Comparison of ENCODE assay signal across 9 cellular contexts in the genomic region with DNA sequence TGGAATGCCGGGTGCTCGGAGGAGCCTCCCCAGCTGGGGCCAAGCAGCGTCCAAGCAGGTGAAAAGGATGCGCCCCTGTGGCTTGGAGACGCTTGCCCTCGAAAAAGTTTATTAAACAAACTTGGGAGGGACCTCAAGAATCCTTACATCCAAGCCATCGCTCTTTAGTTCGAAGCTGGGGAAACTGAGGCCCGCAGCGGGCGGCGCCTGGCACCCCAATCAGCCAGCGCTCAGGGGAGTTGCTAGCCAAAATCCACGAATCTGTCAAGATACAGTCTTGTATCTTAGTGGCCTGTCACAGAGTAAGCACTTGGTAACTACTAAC. TPM values are rescaled to one million over a fixed set of nuclear protein-coding genes. Genes with fewer than 3 reads are reported as not detected.
DNase-seq lines count a peak whose midpoint lies in the region; ATAC-seq and TF ChIP-seq lines count a peak whose summit lies in the region.
"Had no signal": no experiment of that assay in that cellular context is flagged by ENCODE, and none has a peak within 500 bp of the region (broad histone marks: within the 10 kb centered on the region; RNA-seq: fewer than 3 reads in every experiment).

No MANE protein-coding gene starts in this region.

- peak overlapping the region; percentile 84 for H3K4me3 Mint-ChIP-seq in activated T-cell treated with anti-CD3 and anti-CD28 coated beads, Interleukin-2, amount 50 U/mL, for 24 hours

- ATAC-seq in left lung (no peak), HG03521 (IDR thresholded peaks at IDR 0.05; ENCODE audit: unreplicated experiment) (no peak)

- H3K27me3 Mint-ChIP-seq in activated T-cell treated with anti-CD3 and anti-CD28 coated beads, Interleukin-2, amount 50 U/mL, for 24 hours, result peaks cover 15% of the 10 kb centered on the region

- H3K27ac ChIP-seq in angular gyrus (ENCODE audit: low read depth, low read length), result peak overlapping the region; percentile 94
- H3K27ac ChIP-seq in left lung, result peak overlapping the region; percentile 73 to 85
- peak overlapping the region; percentile 18 to 85 for H3K27ac ChIP-seq in testis

- H3K4me1 ChIP-seq in left lung (peaks cover 0 to 18% of the 10 kb centered on the region in 2 donors), testis (peaks cover 12% of the 10 kb centered on the region)

- WGBS in testis, 2 donors, result 23 to 25% methylated on average over 14 of the region's 14 CpGs

- H3K27me3 ChIP-seq in left lung (peaks cover 0 to 18% of the 10 kb centered on the region in 2 donors), testis (no peaks in the 10 kb centered on the region)

- peaks cover 10% of the 10 kb centered on the region for H3K4me1 Mint-ChIP-seq in activated T-cell treated with anti-CD3 and anti-CD28 coated beads, Interleukin-2, amount 50 U/mL, for 24 hours (ENCODE audit: low read depth)

- peak overlapping the region; percentile 66 to 72 for H3K4me3 ChIP-seq in left lung
- peak overlapping the region; percentile 79 for H3K4me3 ChIP-seq in testis

- no peaks in the 10 kb centered on the region for H3K9me3 Mint-ChIP-seq in activated T-cell treated with anti-CD3 and anti-CD28 coated beads, Interleukin-2, amount 50 U/mL, for 24 hours

- TF ChIP-seq POLR2A in testis (IDR thresholded peaks at IDR 0.05), result no peak

- TF ChIP-seq CTCF in left lung (IDR thresholded peaks at IDR 0.05) (peak in 1 of 2 donors; percentile 7), testis (IDR thresholded peaks at IDR 0.05) (no peak)

- DNase-seq in activated T-cell treated with anti-CD3 and anti-CD28 coated beads, Interleukin-2, amount 50 U/mL, for 24 hours, result no peak
- DNase-seq in activated T-cell treated with anti-CD3 and anti-CD28 coated beads, Interleukin-2, amount 50 U/mL, for 48 hours, result no peak
- DNase-seq in left lung (peak in 1 of 2 donors; percentile 54), testis (no peak), dedifferentiated amniotic fluid mesenchymal stem cell (ENCODE audit: extremely low spot score) (no peak), NCI-H1417 treated with DMSO at 0.1 percent for 48 hours (lab: John Stamatoyannopoulos, UW) (no peak)

- no peaks in the 10 kb centered on the region for H3K36me3 Mint-ChIP-seq in activated T-cell treated with anti-CD3 and anti-CD28 coated beads, Interleukin-2, amount 50 U/mL, for 24 hours (ENCODE audit: low read depth)

- no peak overlapping the region for H3K27ac Mint-ChIP-seq in activated T-cell treated with anti-CD3 and anti-CD28 coated beads, Interleukin-2, amount 50 U/mL, for 24 hours

- H3K9me3 ChIP-seq in left lung (no peaks in the 10 kb centered on the region), testis (no peaks in the 10 kb centered on the region)

- intact Hi-C loops in left lung (cut with DNase I) (no loop called here), testis (cut with DNase I; ENCODE audit: low total_unique reads) (loop anchor here (5.0 to 10.0 kb wide), 2 partner anchors 84 to 402 kb away; no protein-coding TSS in a partner anchor)

- H3K36me3 ChIP-seq in left lung (no peaks in the 10 kb centered on the region), testis (ENCODE audit: low read depth, missing control alignments) (no peaks in the 10 kb centered on the region)

RNA-seq across cellular contexts. Expression of gene B9D1, which starts 0.6 kb away (rescaled TPM):
- 10 to 100 TPM; 11.4 to 14.1 TPM for total RNA-seq in left lung
- 10 to 100 TPM; 42.1 to 59.9 TPM for total RNA-seq in testis
- 132 TPM for polyA plus RNA-seq in testis (ENCODE audit: insufficient read depth, low read depth, low replicate concordance)

RNA-seq across cellular contexts. Expression of gene MAPK7, which starts 15.2 kb away (rescaled TPM):
- total RNA-seq in left lung (10 to 100 TPM; 23.6 to 33.8 TPM), testis (10 to 100 TPM; 49.7 to 65.4 TPM)
- 54.1 TPM for polyA plus RNA-seq in testis (ENCODE audit: insufficient read depth, low read depth, low replicate concordance)

RNA-seq across cellular contexts. Expression of gene MFAP4, which starts 23.9 kb away (rescaled TPM):
- total RNA-seq in left lung, result 100 to 1,000 TPM in 1 of 2 donors, 10 to 100 TPM in 1; 91.0 to 153 TPM
- total RNA-seq in testis, result 10 to 100 TPM; 24.0 to 55.7 TPM
- polyA plus RNA-seq in testis (ENCODE audit: insufficient read depth, low read depth, low replicate concordance), result 108 TPM
- total RNA-seq: T-helper 2 cell treated with Interferon-gamma antibody and Interleukin-4, amounts not matched to agents 100 ng/mL and 5 ng/mL, for 36 hours had no signal

RNA-seq across cellular contexts. Expression of gene RNF112, which starts 48.0 kb away (rescaled TPM):
- 1 to 10 TPM; 2.1 to 3.4 TPM for total RNA-seq in left lung
- 1 to 10 TPM; 2.1 to 8.1 TPM for total RNA-seq in testis
- 4.6 TPM for polyA plus RNA-seq in testis (ENCODE audit: insufficient read depth, low read depth, low replicate concordance)
